9 cellular contexts compared by ENCODE assay signal in the genomic region with DNA sequence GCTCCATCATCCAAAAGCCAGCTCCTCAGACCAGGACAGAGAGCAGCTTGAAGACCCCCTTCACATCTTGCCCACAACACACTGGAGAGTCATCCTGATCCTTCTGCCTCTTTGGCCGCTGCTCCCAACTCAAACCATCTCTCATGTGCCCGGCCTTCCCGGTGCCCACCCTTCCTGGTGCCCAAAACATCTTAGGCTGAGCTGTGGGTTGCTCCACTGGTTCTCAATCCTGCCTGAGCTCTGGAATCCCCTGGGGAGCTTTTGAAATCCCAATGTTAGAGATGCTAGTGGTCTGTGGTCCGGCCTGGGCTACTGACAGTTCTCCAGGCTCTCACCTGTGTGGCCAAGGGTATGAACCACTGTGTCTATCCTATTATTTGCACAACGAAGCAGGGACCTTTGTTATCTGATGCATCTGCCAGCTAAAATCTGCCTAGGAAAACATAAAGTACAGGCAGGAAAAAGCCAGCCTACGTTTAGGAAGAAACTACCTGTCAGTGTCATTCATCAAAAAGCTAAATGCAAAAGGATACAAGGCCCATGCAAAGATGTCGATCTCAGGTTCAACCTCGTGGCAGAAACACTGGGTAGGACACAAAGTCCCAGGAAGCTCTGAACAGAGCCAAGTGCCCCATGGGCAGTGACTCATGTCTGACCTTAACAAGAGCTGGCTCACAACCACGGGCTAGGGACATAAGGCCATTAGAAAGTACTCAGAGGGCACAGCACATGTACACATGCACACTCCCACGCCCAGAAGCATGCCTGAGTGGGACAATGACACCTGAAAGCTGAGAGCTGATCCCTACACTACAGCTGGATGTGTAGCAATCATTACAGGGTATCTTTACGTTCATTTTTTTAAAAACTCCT. TPM values are rescaled to one million over a fixed set of nuclear protein-coding genes. Genes with fewer than 3 reads are reported as not detected.
DNase-seq lines count a peak whose midpoint lies in the region; ATAC-seq and TF ChIP-seq lines count a peak whose summit lies in the region.
"Had no signal": no experiment of that assay in that cellular context is flagged by ENCODE, and none has a peak within 500 bp of the region (broad histone marks: within the 10 kb centered on the region; RNA-seq: fewer than 3 reads in every experiment).

No MANE protein-coding gene starts in this region.

- peaks cover 38 to 77% (median 58%) of the 10 kb centered on the region in 3 donors for H3K4me1 ChIP-seq in esophagus squamous epithelium
- peaks cover 14% of the 10 kb centered on the region for H3K4me1 ChIP-seq in ovary (ENCODE audit: insufficient read depth)

- TF ChIP-seq POLR2A in esophagus squamous epithelium (IDR thresholded peaks at IDR 0.05) = no peak
- no peak for TF ChIP-seq POLR2A in ovary (IDR thresholded peaks at IDR 0.05)

- H3K9me3 ChIP-seq in esophagus squamous epithelium = no peaks in the 10 kb centered on the region
- no peaks in the 10 kb centered on the region for H3K9me3 ChIP-seq in ovary

- H3K27ac ChIP-seq in esophagus squamous epithelium (peak overlapping the region; percentile 68 to 82 (median 78)), ovary (no peak overlapping the region)

- no peak for TF ChIP-seq CTCF in esophagus squamous epithelium (IDR thresholded peaks at IDR 0.05)
- TF ChIP-seq CTCF in ovary (IDR thresholded peaks at IDR 0.05) = no peak

- H3K36me3 ChIP-seq in esophagus squamous epithelium (no peaks in the 10 kb centered on the region), ovary (no peaks in the 10 kb centered on the region)

- WGBS in esophagus squamous epithelium, 2 donors = 39 to 44% methylated on average over 8 to 11 of the region's 11 CpGs
- WGBS in ovary, 3 donors = 72 to 79% (median 76%) methylated on average over 11 of the region's 11 CpGs

- DNase-seq in Caki2 (ENCODE audit: low read depth) = peak; percentile 84
- peak; percentile 51 for DNase-seq in NCI-H69 (lab: John Stamatoyannopoulos, UW)
- DNase-seq in esophagus squamous epithelium (lab: John Stamatoyannopoulos, UW) = peak; percentile 9
- DNase-seq in ovary = peak in 2 of 5 donors; percentile 45 to 51
- no peak for DNase-seq in NOMO-1 treated with dmso at 0.1 percent for 144 hours (lab: John Stamatoyannopoulos, UW; ENCODE audit: unreplicated experiment)
- DNase-seq in HuH-7.5 (ENCODE audit: low spot score) = no peak
- DNase-seq in DMS 273 treated with DMSO at 0.1 percent for 48 hours (lab: John Stamatoyannopoulos, UW) = no peak
- DNase-seq: Karpas-422 had no signal

- H3K4me3 ChIP-seq in esophagus squamous epithelium (no peak overlapping the region), ovary (no peak overlapping the region)

- in situ Hi-C loops in Caki2 (cut with HindIII; ENCODE audit: low pct_unique_long_range_greater_than_20kb, low sequenced_read_pairs) = no loop called here

- H3K27me3 ChIP-seq in esophagus squamous epithelium (no peaks in the 10 kb centered on the region), ovary (no peaks in the 10 kb centered on the region)

- TF ChIP-seq EP300 in ovary (IDR thresholded peaks at IDR 0.05) = peak; percentile 22

- intact Hi-C loops in esophagus squamous epithelium (cut with DNase I) = no loop called here
- intact Hi-C loops in ovary (cut with DNase I) = no loop called here

- ATAC-seq in HG03439 (IDR thresholded peaks at IDR 0.05; ENCODE audit: unreplicated experiment) = no peak

RNA-seq across cellular contexts. Expression of a gene that starts 30.8 kb away (rescaled TPM):
- total RNA-seq in Caki2 (2014; rRNA removed; shearing (Covaris generic); ENCODE audit: low replicate concordance) = 37.2 and 49.8 TPM in 2 replicates
- total RNA-seq in esophagus squamous epithelium (10 to 100 TPM; 19.5 to 46.9 (median 24.8) TPM), ovary (10 to 100 TPM; 14.3 to 44.6 (median 15.8) TPM)
- polyA plus RNA-seq in ovary = 10 to 100 TPM; 10.8 to 10.9 TPM

Comparison
In these comparisons a context has a peak if more than half of its experiments do, and no peak if none do; other contexts are left out.
1. DNase-seq: peak in Caki2 (single experiment), NCI-H69 (single experiment) and esophagus squamous epithelium (single experiment); none in NOMO-1 treated with dmso at 0.1 percent for 144 hours (single experiment), HuH-7.5 (single experiment) and DMS 273 treated with DMSO at 0.1 percent for 48 hours (single experiment).
2. H3K27ac ChIP-seq: peak in esophagus squamous epithelium (4 of 4); none in ovary (0 of 2).